In the genomic region with DNA sequence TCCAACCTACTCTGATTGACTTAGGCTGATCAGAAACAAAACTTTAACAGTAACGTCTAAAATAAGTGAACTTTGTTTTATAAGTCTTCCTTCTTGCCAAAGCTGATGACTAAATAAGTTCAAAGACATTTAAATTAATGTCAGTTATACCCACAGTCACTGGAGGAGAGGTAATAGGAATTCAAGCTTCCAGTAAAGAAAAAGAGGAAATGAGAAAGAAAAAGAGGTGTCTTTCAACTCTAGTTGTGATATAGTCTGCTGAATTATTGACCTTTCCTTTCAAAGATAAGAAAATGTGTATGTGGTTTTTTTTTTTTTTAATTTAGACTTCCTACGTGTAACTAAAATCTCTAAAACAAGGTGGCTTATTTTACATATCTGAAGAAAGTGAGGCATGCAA, we compare ENCODE assay signal across 25 cellular contexts.
A peak's percentile ranks its signal among the peaks of the same experiment; 100 is the strongest.
DNase-seq lines count a peak whose midpoint lies in the region; ATAC-seq and TF ChIP-seq lines count a peak whose summit lies in the region.
"Had no signal": no experiment of that assay in that cellular context is flagged by ENCODE, and none has a peak within 500 bp of the region (broad histone marks: within the 10 kb centered on the region; RNA-seq: fewer than 3 reads in every experiment).

No MANE protein-coding gene starts in this region.

- H4K20me1 ChIP-seq in BLaER1 treated with 17β-estradiol and CSF1 and Interleukin-3, amounts not matched to agents 10 nM and 100 nM: no peaks in the 10 kb centered on the region
- no peaks in the 10 kb centered on the region for H4K20me1 ChIP-seq in OCI-LY7 (ENCODE audit: insufficient read depth, low read length)

- peaks cover 0 to 25% (median 17%) of the 10 kb centered on the region in 11 experiments; a peak in 14 of 22 replicates for H3K9me3 ChIP-seq in BLaER1 treated with 17β-estradiol and CSF1 and Interleukin-3, amounts not matched to agents 10 nM and 100 nM (replicated peaks in 1 of 11)
- no peaks in the 10 kb centered on the region for H3K9me3 ChIP-seq in OCI-LY7 (ENCODE audit: low read length)
- H3K9me3 ChIP-seq: A549, HAP-1, left ventricle myocardium inferior, upper lobe of right lung had no signal

- H3K9ac ChIP-seq in BLaER1 treated with 17β-estradiol and CSF1 and Interleukin-3, amounts not matched to agents 10 nM and 100 nM: no peak overlapping the region

- H3K4me3 ChIP-seq in BLaER1 treated with 17β-estradiol and CSF1 and Interleukin-3, amounts not matched to agents 10 nM and 100 nM: no peak overlapping the region
- H3K4me3 ChIP-seq in OCI-LY7 (ENCODE audit: low read depth, low read length, poor library complexity, severe bottlenecking): no peak overlapping the region
- H3K4me3 ChIP-seq: A549, HAP-1, K562, left ventricle myocardium inferior, upper lobe of right lung had no signal

- no TSS peak for BruUV-seq in OCI-LY7 (replicated peaks; lab: Mats Ljungman, UMichigan)

- peak overlapping the region in 1 of 11 experiments; percentile 40; a peak in 2 of 22 replicates for H3K27ac ChIP-seq in BLaER1 treated with 17β-estradiol and CSF1 and Interleukin-3, amounts not matched to agents 10 nM and 100 nM
- no peak overlapping the region for H3K27ac ChIP-seq in OCI-LY7 (ENCODE audit: low read depth, low read length, poor library complexity, severe bottlenecking)
- H3K27ac ChIP-seq: A549, left ventricle myocardium inferior, upper lobe of right lung had no signal

- H2AFZ ChIP-seq in OCI-LY7 (ENCODE audit: low read length): peak overlapping the region; percentile 29; the same call in 1 of the 2 replicates

- H3K4me2 ChIP-seq in BLaER1 treated with 17β-estradiol and CSF1 and Interleukin-3, amounts not matched to agents 10 nM and 100 nM: peak overlapping the region; percentile 15 to 56 (median 34); a peak in 18 of 22 replicates
- peak overlapping the region; percentile 50 for H3K4me2 ChIP-seq in OCI-LY7 (ENCODE audit: low read length)
- H3K4me2 ChIP-seq: A549 had no signal

- peaks cover 13 to 25% (median 18%) of the 10 kb centered on the region in 10 experiments for H3K4me1 ChIP-seq in BLaER1 treated with 17β-estradiol and CSF1 and Interleukin-3, amounts not matched to agents 10 nM and 100 nM
- H3K4me1 ChIP-seq in OCI-LY7 (ENCODE audit: insufficient read depth, low read length, poor library complexity, severe bottlenecking): peaks cover 40% of the 10 kb centered on the region
- H3K4me1 ChIP-seq: A549, upper lobe of right lung had no signal

- POLR2A ChIA-PET in OCI-LY7 (lab: Charles Lee): interaction anchor here (0.9 to 2.3 kb wide), 5 partner anchors 9 to 104 kb away, joined by 3 to 9 read pairs (median 9); no protein-coding TSS in a partner anchor

- no peaks in the 10 kb centered on the region for H3K9me2 ChIP-seq in OCI-LY7 (ENCODE audit: insufficient read depth, low read length)

- peaks cover 0 to 12% (median 3%) of the 10 kb centered on the region in 11 experiments; a peak in 4 of 22 replicates for H3K36me3 ChIP-seq in BLaER1 treated with 17β-estradiol and CSF1 and Interleukin-3, amounts not matched to agents 10 nM and 100 nM
- no peaks in the 10 kb centered on the region for H3K36me3 ChIP-seq in OCI-LY7 (ENCODE audit: insufficient read depth, low read length)
- H3K36me3 ChIP-seq: HAP-1, left ventricle myocardium inferior, upper lobe of right lung had no signal

- no peak for TF ChIP-seq CTCF in OCI-LY7 (conservative IDR thresholded peaks at IDR 0.05; ENCODE audit: low read length)

- ATAC-seq in GM19351 (IDR thresholded peaks at IDR 0.05; ENCODE audit: unreplicated experiment) (peak; percentile 71), HG03103 (IDR thresholded peaks at IDR 0.05; ENCODE audit: low read depth, unreplicated experiment) (peak; percentile 58), left colon (no peak)
- ATAC-seq: A549, K562, upper lobe of right lung had no signal

- intact Hi-C loops in OCI-LY7 (cut with micrococcal nuclease; ENCODE audit: unreplicated experiment) (no loop called here), left colon (cut with DNase I, micrococcal nuclease) (no loop called here)

- CTCF ChIA-PET in OCI-LY7 (lab: Charles Lee; ENCODE audit: unreplicated experiment): no interaction called here

- H3K79me2 ChIP-seq in OCI-LY7 (ENCODE audit: insufficient read depth, low read depth, low read length): no peaks in the 10 kb centered on the region

- peak; percentile 18 for DNase-seq in OCI-LY7 (ENCODE audit: low spot score)
- DNase-seq in left colon: no peak
- DNase-seq in DMS153 treated with DMSO at 0.1 percent for 48 hours (lab: John Stamatoyannopoulos, UW; ENCODE audit: unreplicated experiment): no peak
- DNase-seq in T-helper 1 cell: no peak
- no peak for DNase-seq in LoVo (ENCODE audit: low spot score)
- DNase-seq: activated B cell treated with CpG ODN at 0.5 μM for 24 hours; activated CD4-positive, alpha-beta memory T cell treated with anti-CD3 and anti-CD28 coated beads for 36 hours; activated effector memory CD4-positive, alpha-beta T cell treated with anti-CD3 and anti-CD28 coated beads, Interleukin-2, amount 50 U/mL, for 16 hours; dermis blood vessel endothelial cell; left ventricle myocardium inferior; NCI-H1694; NCI-H526; occipital lobe; retina; small intestine; stimulated activated CD4-positive, alpha-beta T cell treated with anti-CD3 and anti-CD28 coated beads, Interleukin-1b, Interleukin-23, amount 100 ng/mL, for 48 hours; substantia nigra; T1000; upper lobe of right lung had no signal

- no peaks in the 10 kb centered on the region for H3K27me3 ChIP-seq in BLaER1 treated with 17β-estradiol and CSF1 and Interleukin-3, amounts not matched to agents 10 nM and 100 nM
- H3K27me3 ChIP-seq: upper lobe of right lung had no signal
